Comparison of ENCODE assay signal across 1 cellular context in genomic region chr11:78188809-78189724, GRCh38.
TF ChIP-seq lines count a peak whose summit lies in the region.

A gene with protein sequence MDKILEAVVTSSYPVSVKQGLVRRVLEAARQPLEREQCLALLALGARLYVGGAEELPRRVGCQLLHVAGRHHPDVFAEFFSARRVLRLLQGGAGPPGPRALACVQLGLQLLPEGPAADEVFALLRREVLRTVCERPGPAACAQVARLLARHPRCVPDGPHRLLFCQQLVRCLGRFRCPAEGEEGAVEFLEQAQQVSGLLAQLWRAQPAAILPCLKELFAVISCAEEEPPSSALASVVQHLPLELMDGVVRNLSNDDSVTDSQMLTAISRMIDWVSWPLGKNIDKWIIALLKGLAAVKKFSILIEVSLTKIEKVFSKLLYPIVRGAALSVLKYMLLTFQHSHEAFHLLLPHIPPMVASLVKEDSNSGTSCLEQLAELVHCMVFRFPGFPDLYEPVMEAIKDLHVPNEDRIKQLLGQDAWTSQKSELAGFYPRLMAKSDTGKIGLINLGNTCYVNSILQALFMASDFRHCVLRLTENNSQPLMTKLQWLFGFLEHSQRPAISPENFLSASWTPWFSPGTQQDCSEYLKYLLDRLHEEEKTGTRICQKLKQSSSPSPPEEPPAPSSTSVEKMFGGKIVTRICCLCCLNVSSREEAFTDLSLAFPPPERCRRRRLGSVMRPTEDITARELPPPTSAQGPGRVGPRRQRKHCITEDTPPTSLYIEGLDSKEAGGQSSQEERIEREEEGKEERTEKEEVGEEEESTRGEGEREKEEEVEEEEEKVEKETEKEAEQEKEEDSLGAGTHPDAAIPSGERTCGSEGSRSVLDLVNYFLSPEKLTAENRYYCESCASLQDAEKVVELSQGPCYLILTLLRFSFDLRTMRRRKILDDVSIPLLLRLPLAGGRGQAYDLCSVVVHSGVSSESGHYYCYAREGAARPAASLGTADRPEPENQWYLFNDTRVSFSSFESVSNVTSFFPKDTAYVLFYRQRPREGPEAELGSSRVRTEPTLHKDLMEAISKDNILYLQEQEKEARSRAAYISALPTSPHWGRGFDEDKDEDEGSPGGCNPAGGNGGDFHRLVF (plus strand): TSS chr11:78188919. CDS start chr11:78196246, 7,327 bp downstream.

TF ChIP-seq in GM23338, 12 proteins besides CTCF, POLR2A, EP300 and RAD21 (continued from another document):
- TF ChIP-seq, protein P1, sequence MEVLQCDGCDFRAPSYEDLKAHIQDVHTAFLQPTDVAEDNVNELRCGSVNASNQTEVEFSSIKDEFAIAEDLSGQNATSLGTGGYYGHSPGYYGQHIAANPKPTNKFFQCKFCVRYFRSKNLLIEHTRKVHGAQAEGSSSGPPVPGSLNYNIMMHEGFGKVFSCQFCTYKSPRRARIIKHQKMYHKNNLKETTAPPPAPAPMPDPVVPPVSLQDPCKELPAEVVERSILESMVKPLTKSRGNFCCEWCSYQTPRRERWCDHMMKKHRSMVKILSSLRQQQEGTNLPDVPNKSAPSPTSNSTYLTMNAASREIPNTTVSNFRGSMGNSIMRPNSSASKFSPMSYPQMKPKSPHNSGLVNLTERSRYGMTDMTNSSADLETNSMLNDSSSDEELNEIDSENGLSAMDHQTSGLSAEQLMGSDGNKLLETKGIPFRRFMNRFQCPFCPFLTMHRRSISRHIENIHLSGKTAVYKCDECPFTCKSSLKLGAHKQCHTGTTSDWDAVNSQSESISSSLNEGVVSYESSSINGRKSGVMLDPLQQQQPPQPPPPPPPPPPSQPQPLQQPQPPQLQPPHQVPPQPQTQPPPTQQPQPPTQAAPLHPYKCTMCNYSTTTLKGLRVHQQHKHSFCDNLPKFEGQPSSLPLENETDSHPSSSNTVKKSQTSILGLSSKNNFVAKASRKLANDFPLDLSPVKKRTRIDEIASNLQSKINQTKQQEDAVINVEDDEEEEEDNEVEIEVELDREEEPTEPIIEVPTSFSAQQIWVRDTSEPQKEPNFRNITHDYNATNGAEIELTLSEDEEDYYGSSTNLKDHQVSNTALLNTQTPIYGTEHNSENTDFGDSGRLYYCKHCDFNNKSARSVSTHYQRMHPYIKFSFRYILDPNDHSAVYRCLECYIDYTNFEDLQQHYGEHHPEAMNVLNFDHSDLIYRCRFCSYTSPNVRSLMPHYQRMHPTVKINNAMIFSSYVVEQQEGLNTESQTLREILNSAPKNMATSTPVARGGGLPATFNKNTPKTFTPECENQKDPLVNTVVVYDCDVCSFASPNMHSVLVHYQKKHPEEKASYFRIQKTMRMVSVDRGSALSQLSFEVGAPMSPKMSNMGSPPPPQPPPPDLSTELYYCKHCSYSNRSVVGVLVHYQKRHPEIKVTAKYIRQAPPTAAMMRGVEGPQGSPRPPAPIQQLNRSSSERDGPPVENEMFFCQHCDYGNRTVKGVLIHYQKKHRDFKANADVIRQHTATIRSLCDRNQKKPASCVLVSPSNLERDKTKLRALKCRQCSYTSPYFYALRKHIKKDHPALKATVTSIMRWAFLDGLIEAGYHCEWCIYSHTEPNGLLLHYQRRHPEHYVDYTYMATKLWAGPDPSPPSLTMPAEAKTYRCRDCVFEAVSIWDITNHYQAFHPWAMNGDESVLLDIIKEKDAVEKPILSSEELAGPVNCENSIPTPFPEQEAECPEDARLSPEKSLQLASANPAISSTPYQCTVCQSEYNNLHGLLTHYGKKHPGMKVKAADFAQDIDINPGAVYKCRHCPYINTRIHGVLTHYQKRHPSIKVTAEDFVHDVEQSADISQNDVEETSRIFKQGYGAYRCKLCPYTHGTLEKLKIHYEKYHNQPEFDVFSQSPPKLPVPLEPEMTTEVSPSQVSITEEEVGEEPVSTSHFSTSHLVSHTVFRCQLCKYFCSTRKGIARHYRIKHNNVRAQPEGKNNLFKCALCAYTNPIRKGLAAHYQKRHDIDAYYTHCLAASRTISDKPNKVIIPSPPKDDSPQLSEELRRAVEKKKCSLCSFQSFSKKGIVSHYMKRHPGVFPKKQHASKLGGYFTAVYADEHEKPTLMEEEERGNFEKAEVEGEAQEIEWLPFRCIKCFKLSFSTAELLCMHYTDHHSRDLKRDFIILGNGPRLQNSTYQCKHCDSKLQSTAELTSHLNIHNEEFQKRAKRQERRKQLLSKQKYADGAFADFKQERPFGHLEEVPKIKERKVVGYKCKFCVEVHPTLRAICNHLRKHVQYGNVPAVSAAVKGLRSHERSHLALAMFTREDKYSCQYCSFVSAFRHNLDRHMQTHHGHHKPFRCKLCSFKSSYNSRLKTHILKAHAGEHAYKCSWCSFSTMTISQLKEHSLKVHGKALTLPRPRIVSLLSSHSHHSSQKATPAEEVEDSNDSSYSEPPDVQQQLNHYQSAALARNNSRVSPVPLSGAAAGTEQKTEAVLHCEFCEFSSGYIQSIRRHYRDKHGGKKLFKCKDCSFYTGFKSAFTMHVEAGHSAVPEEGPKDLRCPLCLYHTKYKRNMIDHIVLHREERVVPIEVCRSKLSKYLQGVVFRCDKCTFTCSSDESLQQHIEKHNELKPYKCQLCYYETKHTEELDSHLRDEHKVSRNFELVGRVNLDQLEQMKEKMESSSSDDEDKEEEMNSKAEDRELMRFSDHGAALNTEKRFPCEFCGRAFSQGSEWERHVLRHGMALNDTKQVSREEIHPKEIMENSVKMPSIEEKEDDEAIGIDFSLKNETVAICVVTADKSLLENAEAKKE (CRISPR knock-in tag; IDR thresholded peaks at IDR 0.05): no peak
- no peak for TF ChIP-seq JUNB (IDR thresholded peaks at IDR 0.05; ENCODE audit: unreplicated experiment)
- TF ChIP-seq STAT1 (IDR thresholded peaks at IDR 0.05; ENCODE audit: unreplicated experiment): no peak
- no peak for TF ChIP-seq EZH2phosphoT487 (IDR thresholded peaks at IDR 0.05; ENCODE audit: unreplicated experiment)
- TF ChIP-seq ZNF331 (CRISPR knock-in tag; IDR thresholded peaks at IDR 0.05; ENCODE audit: low read depth): no peak
- no peak for TF ChIP-seq NANOG (IDR thresholded peaks at IDR 0.05; ENCODE audit: borderline replicate concordance)
- no peak for TF ChIP-seq CREB1 (CRISPR knock-in tag; IDR thresholded peaks at IDR 0.05; ENCODE audit: low read depth)
